Comparison of ENCODE assay signal across 24 cellular contexts in genomic region chr1:152880316-152880715, GRCh38. TPM values are rescaled to one million over a fixed set of nuclear protein-coding genes. Genes with fewer than 3 reads are reported as not detected.
DNase-seq lines count a peak whose midpoint lies in the region; ATAC-seq, FAIRE-seq and TF ChIP-seq lines count a peak whose summit lies in the region.
"Had no signal": no experiment of that assay in that cellular context is flagged by ENCODE, and none has a peak within 500 bp of the region (broad histone marks: within the 10 kb centered on the region; RNA-seq: fewer than 3 reads in every experiment).

No MANE protein-coding gene starts in this region.

- ATAC-seq in RWPE2 (ENCODE audit: low read depth): peak; percentile 48; the same call in 2 of the 3 replicates
- ATAC-seq in HG03108 (IDR thresholded peaks at IDR 0.05; ENCODE audit: unreplicated experiment): no peak
- ATAC-seq: GM23338 had no signal

- FAIRE-seq in GM12891 (lab: Jason Lieb, UNC) (peak; percentile 16), keratinocyte (lab: Jason Lieb, UNC) (peak; percentile 96)
- FAIRE-seq: A204.1, RCC 7860 had no signal

- H3K4me3 ChIP-seq in RWPE2 (ENCODE audit: severe bottlenecking): no peak overlapping the region
- no peak overlapping the region for H3K4me3 ChIP-seq in epithelial cell of esophagus (ENCODE audit: low read length)
- peak overlapping the region in 2 of 3 experiments; percentile 3 to 16 for H3K4me3 ChIP-seq in keratinocyte (ENCODE audit: control insufficient read depth in 2 of 3, extremely low read depth in 1 of 3, insufficient read depth in 2 of 3, low read depth in 1 of 3, low read length in 3 of 3)
- H3K4me3 ChIP-seq in right atrium auricular region: no peak overlapping the region
- H3K4me3 ChIP-seq: GM23338, HAP-1, MG63 had no signal

- DNase-seq in GM12891 (ENCODE audit: insufficient read length, low spot score) (no peak), RWPE2 (ENCODE audit: low spot score) (no peak), epithelial cell of esophagus (ENCODE audit: low read depth) (peak; percentile 91), keratinocyte (ENCODE audit: low read depth, low spot score) (no peak), right atrium auricular region (ENCODE audit: low spot score) (no peak), HEK293T (ENCODE audit: extremely low spot score) (no peak), glomerular visceral epithelial cell (ENCODE audit: extremely low spot score) (no peak)
- DNase-seq: Calu3; CD8-positive, alpha-beta memory T cell; GDM1; Kasumi-1; MG63; NCI-H1048; NCI-H1417 treated with DMSO at 0.1 percent for 48 hours; NCI-H187; NCI-H446 treated with DMSO at 0.1 percent for 48 hours; NCI-H526 treated with DMSO at 0.1 percent for 48 hours; SHP77 had no signal

- TF ChIP-seq CTCF in RWPE2 (IDR thresholded peaks at IDR 0.05; ENCODE audit: poor library complexity, severe bottlenecking): no peak
- no peak for TF ChIP-seq CTCF in epithelial cell of esophagus (IDR thresholded peaks at IDR 0.05; ENCODE audit: insufficient read depth, low read depth, low read length, missing control alignments)
- no peak for TF ChIP-seq CTCF in keratinocyte (optimal IDR thresholded peaks at IDR 0.05 in 1 of 3, IDR thresholded peaks at IDR 0.05 in 1 of 3, conservative IDR thresholded peaks at IDR 0.05 in 1 of 3; ENCODE audit: extremely low read depth in 1 of 3, insufficient read depth in 2 of 3, low read length in 3 of 3)
- TF ChIP-seq CTCF in right atrium auricular region (IDR thresholded peaks at IDR 0.05): no peak

- H3K4me1 ChIP-seq in RWPE2 (ENCODE audit: insufficient read depth, poor library complexity, severe bottlenecking) (peaks cover 26% of the 10 kb centered on the region), keratinocyte (ENCODE audit: control insufficient read depth, extremely low read depth, insufficient read depth, low read length) (peaks cover 42% of the 10 kb centered on the region), right atrium auricular region (no peaks in the 10 kb centered on the region)
- H3K4me1 ChIP-seq: HAP-1 had no signal

- CTCF ChIA-PET in HEK293T (lab: Yijun Ruan, JAX): no interaction called here

- no peaks in the 10 kb centered on the region for H4K20me1 ChIP-seq in keratinocyte (ENCODE audit: control insufficient read depth, extremely low read depth, insufficient read depth, low read length)

- peak overlapping the region; percentile 61 for H3K4me2 ChIP-seq in keratinocyte (ENCODE audit: control insufficient read depth, extremely low read depth, insufficient read depth, low read depth, low read length)
- H3K4me2 ChIP-seq: GM23338 had no signal

- no peaks in the 10 kb centered on the region for H3K9me3 ChIP-seq in RWPE2 (ENCODE audit: severe bottlenecking)
- no peaks in the 10 kb centered on the region for H3K9me3 ChIP-seq in keratinocyte (ENCODE audit: control insufficient read depth, low read depth, low read length)
- no peaks in the 10 kb centered on the region for H3K9me3 ChIP-seq in right atrium auricular region
- H3K9me3 ChIP-seq: HAP-1, MG63 had no signal

- H3K27ac ChIP-seq in RWPE2 (ENCODE audit: poor library complexity, severe bottlenecking) (peak overlapping the region; percentile 56), keratinocyte (ENCODE audit: control insufficient read depth, insufficient read depth, low read length) (peak overlapping the region; percentile 77), right atrium auricular region (no peak overlapping the region)
- H3K27ac ChIP-seq: C4-2B had no signal

- POLR2A ChIA-PET in HEK293T (lab: Yijun Ruan, JAX): no interaction called here

- TF ChIP-seq POLR2A in GM12891 (IDR thresholded peaks at IDR 0.05; ENCODE audit: low read depth, low read length): no peak

- no peaks in the 10 kb centered on the region for H3K9me1 ChIP-seq in keratinocyte (ENCODE audit: control insufficient read depth, extremely low read depth, insufficient read depth, low read length)

- H3K9ac ChIP-seq in keratinocyte (ENCODE audit: control insufficient read depth, extremely low read depth, insufficient read depth, low read length): peak overlapping the region; percentile 16

- dilution Hi-C loops in keratinocyte (cut with MboI; ENCODE audit: extremely low pct_ligation_motif_present, low sequenced_read_pairs): no loop called here

- no peaks in the 10 kb centered on the region for H3K79me2 ChIP-seq in keratinocyte (ENCODE audit: control insufficient read depth, insufficient read depth, low read length)

- no peaks in the 10 kb centered on the region for H3K27me3 ChIP-seq in RWPE2 (ENCODE audit: insufficient read depth, poor library complexity, severe bottlenecking)
- no peaks in the 10 kb centered on the region for H3K27me3 ChIP-seq in keratinocyte (ENCODE audit: control insufficient read depth, extremely low read depth, insufficient read depth, low read length)
- no peaks in the 10 kb centered on the region for H3K27me3 ChIP-seq in right atrium auricular region
- H3K27me3 ChIP-seq: MG63 had no signal

- H3K36me3 ChIP-seq in RWPE2 (ENCODE audit: low read depth) (no peaks in the 10 kb centered on the region), keratinocyte (ENCODE audit: control insufficient read depth in 2 of 2, extremely low read depth in 1 of 2, insufficient read depth in 2 of 2, low read length in 2 of 2) (no peaks in the 10 kb centered on the region), right atrium auricular region (no peaks in the 10 kb centered on the region)
- H3K36me3 ChIP-seq: HAP-1, MG63 had no signal

- H2AFZ ChIP-seq in keratinocyte (ENCODE audit: control insufficient read depth, low read length): peak overlapping the region; percentile 83
- H2AFZ ChIP-seq: GM23338 had no signal

TF ChIP-seq in GM12891, 5 proteins besides CTCF, POLR2A, EP300 and RAD21 (continues in another document):
- no peak for TF ChIP-seq TAF1 (IDR thresholded peaks at IDR 0.05; ENCODE audit: low read depth, low read length)
- no peak for TF ChIP-seq SPI1 (IDR thresholded peaks at IDR 0.05; ENCODE audit: low read depth, low read length)
- TF ChIP-seq PAX5 (IDR thresholded peaks at IDR 0.05; ENCODE audit: insufficient read depth, low read length, severe bottlenecking): no peak

RNA-seq across cellular contexts. Expression of gene SMCP, which starts 2.2 kb away (rescaled TPM):
- polyA plus RNA-seq in GM12891 (2012; ENCODE audit: low read depth, missing spikeins): not detected
- polyA plus RNA-seq in keratinocyte: 0.08 to 0.53 TPM in 2 of 3 replicates, not detected in the other
- polyA plus RNA-seq in keratinocyte (2011; ENCODE audit: low read depth): not detected
- 0.39 TPM in 1 of 2 replicates, not detected in the other for polyA plus RNA-seq in keratinocyte (2011; cell fraction: cytosol; rRNA removed)
- not detected in 2 replicates for polyA plus RNA-seq in keratinocyte (2011; cell fraction: nucleus; rRNA removed)
- polyA plus RNA-seq in keratinocyte (2012; ENCODE audit: low replicate concordance): not detected in 2 replicates
- polyA minus RNA-seq in keratinocyte: not detected in 3 replicates
- polyA minus RNA-seq in keratinocyte (2011; cell fraction: cytosol; rRNA and poly(A)+ RNA removed): not detected
- polyA minus RNA-seq in keratinocyte (2011; cell fraction: nucleus; rRNA and poly(A)+ RNA removed): not detected in 2 replicates
- not detected for total RNA-seq in right atrium auricular region
- total RNA-seq: Calu3; CD8-positive, alpha-beta memory T cell; GM23338 had no signal
- polyA plus RNA-seq: CD8-positive, alpha-beta memory T cell; GM23338 had no signal

RNA-seq across cellular contexts. Expression of gene LCE7A, which starts 20.5 kb away (rescaled TPM):
- not detected for polyA plus RNA-seq in GM12891 (2012; ENCODE audit: low read depth, missing spikeins)
- polyA plus RNA-seq in keratinocyte: not detected in 3 replicates
- polyA plus RNA-seq in keratinocyte (2011; ENCODE audit: low read depth): not detected
- not detected in 2 replicates for polyA plus RNA-seq in keratinocyte (2011; cell fraction: cytosol; rRNA removed)
- polyA plus RNA-seq in keratinocyte (2011; cell fraction: nucleus; rRNA removed): not detected in 2 replicates
- not detected in 2 replicates for polyA plus RNA-seq in keratinocyte (2012; ENCODE audit: low replicate concordance)
- not detected in 3 replicates for polyA minus RNA-seq in keratinocyte
- polyA minus RNA-seq in keratinocyte (2011; cell fraction: cytosol; rRNA and poly(A)+ RNA removed): not detected
- polyA minus RNA-seq in keratinocyte (2011; cell fraction: nucleus; rRNA and poly(A)+ RNA removed): not detected in 2 replicates
- total RNA-seq in right atrium auricular region: not detected
- total RNA-seq: Calu3; CD8-positive, alpha-beta memory T cell; GM23338 had no signal
- polyA plus RNA-seq: CD8-positive, alpha-beta memory T cell; GM23338 had no signal

RNA-seq across cellular contexts. Expression of gene IVL, which starts 28.0 kb away (rescaled TPM):
- polyA plus RNA-seq in GM12891 (2012; ENCODE audit: low read depth, missing spikeins): 0.95 TPM
- polyA plus RNA-seq in keratinocyte: 61.1 to 231 TPM (median 89.2 TPM) in 3 replicates
- polyA plus RNA-seq in keratinocyte (2011; ENCODE audit: low read depth): 859 TPM
- polyA plus RNA-seq in keratinocyte (2011; cell fraction: cytosol; rRNA removed): 80.8 and 93.6 TPM in 2 replicates
- 168 and 195 TPM in 2 replicates for polyA plus RNA-seq in keratinocyte (2011; cell fraction: nucleus; rRNA removed)
- polyA plus RNA-seq in keratinocyte (2012; ENCODE audit: low replicate concordance): 60.7 and 434 TPM in 2 replicates
- 29.0 to 64.7 TPM (median 34.8 TPM) in 3 replicates for polyA minus RNA-seq in keratinocyte
- polyA minus RNA-seq in keratinocyte (2011; cell fraction: cytosol; rRNA and poly(A)+ RNA removed): 53.3 TPM
- 47.8 and 54.5 TPM in 2 replicates for polyA minus RNA-seq in keratinocyte (2011; cell fraction: nucleus; rRNA and poly(A)+ RNA removed)
- total RNA-seq in right atrium auricular region: not detected
- total RNA-seq: CD8-positive, alpha-beta memory T cell; GM23338 had no signal
- polyA plus RNA-seq: CD8-positive, alpha-beta memory T cell; GM23338 had no signal

RNA-seq across cellular contexts. Expression of gene LCE6A, which starts 37.7 kb away (rescaled TPM):
- polyA plus RNA-seq in GM12891 (2012; ENCODE audit: low read depth, missing spikeins): not detected
- 0.32 to 1.2 TPM (median 0.60 TPM) in 3 replicates for polyA plus RNA-seq in keratinocyte
- polyA plus RNA-seq in keratinocyte (2011; ENCODE audit: low read depth): 41.7 TPM
- polyA plus RNA-seq in keratinocyte (2011; cell fraction: cytosol; rRNA removed): 1.1 and 2.2 TPM in 2 replicates
- 0.71 and 2.1 TPM in 2 replicates for polyA plus RNA-seq in keratinocyte (2011; cell fraction: nucleus; rRNA removed)
- 1.2 and 216 TPM in 2 replicates for polyA plus RNA-seq in keratinocyte (2012; ENCODE audit: low replicate concordance)
- 2.6 TPM in 1 of 3 replicates, not detected in the others for polyA minus RNA-seq in keratinocyte
- not detected for polyA minus RNA-seq in keratinocyte (2011; cell fraction: cytosol; rRNA and poly(A)+ RNA removed)
- 1.2 TPM in 1 of 2 replicates, not detected in the other for polyA minus RNA-seq in keratinocyte (2011; cell fraction: nucleus; rRNA and poly(A)+ RNA removed)
- not detected for total RNA-seq in right atrium auricular region
- total RNA-seq: Calu3; CD8-positive, alpha-beta memory T cell; GM23338 had no signal
- polyA plus RNA-seq: CD8-positive, alpha-beta memory T cell; GM23338 had no signal

RNA-seq across cellular contexts. Expression of gene LCE1A, which starts 53.0 kb away (rescaled TPM):
- polyA plus RNA-seq in GM12891 (2012; ENCODE audit: low read depth, missing spikeins): not detected
- polyA plus RNA-seq in keratinocyte: 0.43 TPM in 1 of 3 replicates, not detected in the others
- 37.9 TPM for polyA plus RNA-seq in keratinocyte (2011; ENCODE audit: low read depth)
- polyA plus RNA-seq in keratinocyte (2011; cell fraction: cytosol; rRNA removed): not detected in 2 replicates
- polyA plus RNA-seq in keratinocyte (2011; cell fraction: nucleus; rRNA removed): not detected in 2 replicates
- polyA plus RNA-seq in keratinocyte (2012; ENCODE audit: low replicate concordance): 63.1 TPM in 1 of 2 replicates, not detected in the other
- not detected in 3 replicates for polyA minus RNA-seq in keratinocyte
- not detected for polyA minus RNA-seq in keratinocyte (2011; cell fraction: cytosol; rRNA and poly(A)+ RNA removed)
- not detected in 2 replicates for polyA minus RNA-seq in keratinocyte (2011; cell fraction: nucleus; rRNA and poly(A)+ RNA removed)
- total RNA-seq in right atrium auricular region: not detected
- total RNA-seq: Calu3; CD8-positive, alpha-beta memory T cell; GM23338 had no signal
- polyA plus RNA-seq: CD8-positive, alpha-beta memory T cell; GM23338 had no signal

Comparison
In these comparisons a context has a peak if more than half of its experiments do, and no peak if none do; other contexts are left out.
1. H3K27ac ChIP-seq: peak in RWPE2 (single experiment) and keratinocyte (single experiment); none in right atrium auricular region (0 of 2).
2. H3K4me3 ChIP-seq: peak in keratinocyte (2 of 3); none in RWPE2 (single experiment), epithelial cell of esophagus (single experiment) and right atrium auricular region (0 of 2).